22 cellular contexts compared by ENCODE assay signal in genomic region chr4:183831026-183831446, GRCh38.
DNase-seq lines count a peak whose midpoint lies in the region; ATAC-seq, FAIRE-seq and TF ChIP-seq lines count a peak whose summit lies in the region.
"Had no signal": no experiment of that assay in that cellular context is flagged by ENCODE, and none has a peak within 500 bp of the region (broad histone marks: within the 10 kb centered on the region; RNA-seq: fewer than 3 reads in every experiment).

No MANE protein-coding gene starts in this region.

- TF ChIP-seq EP300 in HepG2 (IDR thresholded peaks at IDR 0.05; ENCODE audit: low read depth in 2 of 2, low read length in 2 of 2): no peak
- TF ChIP-seq EP300 in HepG2 (CRISPR knock-in tag; IDR thresholded peaks at IDR 0.05; ENCODE audit: borderline replicate concordance): no peak
- no peak for TF ChIP-seq EP300 in ovary (IDR thresholded peaks at IDR 0.05)
- TF ChIP-seq EP300 in transverse colon (IDR thresholded peaks at IDR 0.05; ENCODE audit: low read depth): no peak

- no peak overlapping the region for H2AFZ ChIP-seq in HepG2 (ENCODE audit: low read length)

- no peaks in the 10 kb centered on the region for H3K36me3 ChIP-seq in liver (ENCODE audit: control insufficient read depth in 4 of 4, insufficient read depth in 3 of 4, low read depth in 1 of 4, low read length in 3 of 4)
- H3K36me3 ChIP-seq in HepG2 (replicated peaks in 1 of 2; ENCODE audit: control insufficient read depth in 1 of 2, insufficient read depth in 2 of 2, low read length in 2 of 2): no peaks in the 10 kb centered on the region
- H3K36me3 ChIP-seq in ovary: no peaks in the 10 kb centered on the region
- no peaks in the 10 kb centered on the region for H3K36me3 ChIP-seq in aorta (ENCODE audit: control insufficient read depth in 1 of 2, insufficient read depth in 2 of 2, low read length in 1 of 2)
- H3K36me3 ChIP-seq in transverse colon: no peaks in the 10 kb centered on the region
- H3K36me3 ChIP-seq: BE2C had no signal

- POLR2A ChIA-PET in HepG2 (lab: Yijun Ruan, JAX): no interaction called here

- H3K4me2 ChIP-seq in HepG2 (ENCODE audit: low read depth, low read length): no peak overlapping the region
- H3K4me2 ChIP-seq: A549 had no signal

- TF ChIP-seq CTCF in liver (IDR thresholded peaks at IDR 0.05; ENCODE audit: low read depth, low read length, missing input control) (no peak), HepG2 (CRISPR knock-in tag; IDR thresholded peaks at IDR 0.05) (no peak), ovary (IDR thresholded peaks at IDR 0.05) (no peak), transverse colon (IDR thresholded peaks at IDR 0.05) (no peak)

- H3K79me2 ChIP-seq in HepG2 (ENCODE audit: insufficient read depth, low read length): no peaks in the 10 kb centered on the region

- BruUV-seq in HepG2 (replicated peaks; lab: Mats Ljungman, UMichigan): no TSS peak

- H3K9me3 ChIP-seq in liver (ENCODE audit: control insufficient read depth in 4 of 4, low read length in 3 of 4) (no peaks in the 10 kb centered on the region), HepG2 (ENCODE audit: low read length) (no peaks in the 10 kb centered on the region), right cardiac atrium (ENCODE audit: control insufficient read depth, low read length) (no peaks in the 10 kb centered on the region), ovary (no peaks in the 10 kb centered on the region), aorta (ENCODE audit: control insufficient read depth, low read length) (no peaks in the 10 kb centered on the region), transverse colon (no peaks in the 10 kb centered on the region)
- H3K9me3 ChIP-seq: A549, BE2C had no signal

- H4K20me1 ChIP-seq in HepG2 (ENCODE audit: insufficient read depth, low read length): no peaks in the 10 kb centered on the region

- CTCF ChIA-PET in HepG2 (lab: Yijun Ruan, JAX; ENCODE audit: low intra/inter-chr PET ratio, low total read pairs): no interaction called here

- intact Hi-C loops in HepG2 (cut with micrococcal nuclease; ENCODE audit: unreplicated experiment) (no loop called here), right cardiac atrium (cut with DNase I) (no loop called here), ovary (cut with DNase I) (loop anchor here in 2 of 4 donors (10.0 kb wide), 2 partner anchors 356 to 424 kb away; no protein-coding TSS in a partner anchor), aorta (cut with DNase I) (no loop called here), transverse colon (cut with DNase I; ENCODE audit: low total_unique reads) (no loop called here)

- H3K4me3 ChIP-seq in liver (ENCODE audit: low read depth in 1 of 3, low read length in 3 of 3): no peak overlapping the region
- H3K4me3 ChIP-seq in HepG2 (replicated peaks in 1 of 3; ENCODE audit: insufficient read depth in 1 of 3, low read depth in 2 of 3, low read length in 3 of 3): no peak overlapping the region
- no peak overlapping the region for H3K4me3 ChIP-seq in right cardiac atrium (ENCODE audit: low read length)
- no peak overlapping the region for H3K4me3 ChIP-seq in ovary
- no peak overlapping the region for H3K4me3 ChIP-seq in aorta (ENCODE audit: low read length in 2 of 2)
- no peak overlapping the region for H3K4me3 ChIP-seq in transverse colon
- H3K4me3 ChIP-seq: A549 had no signal

- peak in 1 of 2 donors; percentile 26 for TF ChIP-seq RAD21 in liver (IDR thresholded peaks at IDR 0.05)
- TF ChIP-seq RAD21 in HepG2 (CRISPR knock-in tag; IDR thresholded peaks at IDR 0.05): no peak

- H3K4me1 ChIP-seq in liver (ENCODE audit: control insufficient read depth in 4 of 4, insufficient read depth in 4 of 4, low read length in 3 of 4): peaks cover 0 to 2% (median under 1%) of the 10 kb centered on the region in 4 donors
- H3K4me1 ChIP-seq in HepG2 (ENCODE audit: insufficient read depth, low read length): 0 out of 2 replicates have a peak, but pooled peaks cover 7% of the 10 kb centered on the region
- peaks cover 8% of the 10 kb centered on the region for H3K4me1 ChIP-seq in right cardiac atrium (ENCODE audit: control insufficient read depth, insufficient read depth, low read length)
- peaks cover 10% of the 10 kb centered on the region for H3K4me1 ChIP-seq in ovary (ENCODE audit: insufficient read depth)
- no peaks in the 10 kb centered on the region for H3K4me1 ChIP-seq in aorta (ENCODE audit: control insufficient read depth in 1 of 2, insufficient read depth in 2 of 2, low read length in 2 of 2)
- peaks cover 0 to 23% (median 9%) of the 10 kb centered on the region in 4 donors for H3K4me1 ChIP-seq in transverse colon
- H3K4me1 ChIP-seq: BE2C had no signal

- 60% methylated on average over 9 of the region's 9 CpGs for WGBS in liver
- whole genome bisulfite sequencing in HepG2 (ENCODE audit: low lambda C conversion rate): 36% methylated on average over 9 of the region's 9 CpGs
- 29% methylated on average over 9 of the region's 9 CpGs for whole genome bisulfite sequencing in right cardiac atrium
- 10 to 17% (median 16%) methylated on average over 9 of the region's 9 CpGs for WGBS in ovary, 3 donors
- 59 to 65% methylated on average over 9 of the region's 9 CpGs for WGBS in aorta, 2 donors
- 36 to 55% methylated on average over 9 of the region's 9 CpGs for WGBS in transverse colon (ENCODE audit: low coverage in 1 of 2), 2 donors

- H3K9ac ChIP-seq in liver (ENCODE audit: low read depth in 1 of 2, low read length in 2 of 2) (no peak overlapping the region), HepG2 (ENCODE audit: insufficient read depth, low read depth, low read length) (no peak overlapping the region)

- TF ChIP-seq POLR2A in HepG2 (IDR thresholded peaks at IDR 0.05; ENCODE audit: insufficient read depth in 1 of 2, low read depth in 2 of 2, low read length in 2 of 2) (no peak), ovary (IDR thresholded peaks at IDR 0.05) (no peak), transverse colon (IDR thresholded peaks at IDR 0.05) (no peak)

- peaks cover 0 to 3% (median 0%) of the 10 kb centered on the region in 4 donors for H3K27me3 ChIP-seq in liver (ENCODE audit: control insufficient read depth in 4 of 4, insufficient read depth in 4 of 4, low read length in 3 of 4)
- peaks cover 1 to 3% of the 10 kb centered on the region in 2 experiments; a peak in 1 of 5 replicates for H3K27me3 ChIP-seq in HepG2 (ENCODE audit: control insufficient read depth in 1 of 2, insufficient read depth in 2 of 2, low read length in 2 of 2)
- H3K27me3 ChIP-seq in right cardiac atrium (ENCODE audit: control insufficient read depth, insufficient read depth): no peaks in the 10 kb centered on the region
- no peaks in the 10 kb centered on the region for H3K27me3 ChIP-seq in ovary
- H3K27me3 ChIP-seq in aorta (ENCODE audit: control insufficient read depth in 1 of 2, insufficient read depth in 2 of 2, low read length in 1 of 2): no peaks in the 10 kb centered on the region
- no peaks in the 10 kb centered on the region for H3K27me3 ChIP-seq in transverse colon
- H3K27me3 ChIP-seq: BE2C had no signal

- no peak for FAIRE-seq in HepG2 (lab: Jason Lieb, UNC)
- FAIRE-seq: A549, D721Med, small intestine had no signal

- DNase-seq in HepG2 (ENCODE audit: low spot score) (no peak), right cardiac atrium (peak in 2 of 3 donors; percentile 48 to 61), ovary (peak in 4 of 5 donors; percentile 27 to 50 (median 36)), aorta (no peak), NOMO-1 treated with dmso at 0.1 percent for 144 hours (lab: John Stamatoyannopoulos, UW; ENCODE audit: unreplicated experiment) (no peak), mucosa of gallbladder (ENCODE audit: low spot score) (no peak), transverse colon (no peak)
- DNase-seq: activated CD4-positive, alpha-beta T cell treated with anti-CD3 and anti-CD28 coated beads for 1 hour; activated naive CD4-positive, alpha-beta T cell treated with anti-CD3 and anti-CD28 coated beads, Interleukin-2, amount 10 ng/mL, durations not matched to agents 7 days and 5 days; activated T-cell treated with anti-CD3 and anti-CD28 coated beads, Interleukin-2, amount 50 U/mL, for 4 hours; BE2C; effector memory CD4-positive, alpha-beta T cell; EL; HCEC 1CT; naive thymus-derived CD8-positive, alpha-beta T cell; NCI-H526; posterior cingulate gyrus; small intestine; stimulated activated CD4-positive, alpha-beta T cell treated with anti-CD3 and anti-CD28 coated beads, Interleukin-4, amount 100 ng/mL, for 24 hours had no signal

- no peak for ATAC-seq in HepG2
- peak; percentile 76 to 90 for ATAC-seq in right cardiac atrium
- peak; percentile 36 for ATAC-seq in aorta (ENCODE audit: low FRiP score)
- ATAC-seq: A549; activated T-cell treated with anti-CD3 and anti-CD28 coated beads, Interleukin-2, amount 50 U/mL, for 4 hours; naive thymus-derived CD8-positive, alpha-beta T cell had no signal

- in situ Hi-C loops in HepG2 (cut with HindIII; ENCODE audit: extremely low pct_ligation_motif_present, low pct_unique_long_range_greater_than_20kb) (no loop called here), transverse colon (cut with MboI; ENCODE audit: low pct_ligation_motif_present in 1 of 4, low pct_unique_long_range_greater_than_20kb in 1 of 4, low sequenced_read_pairs in 3 of 4) (loop anchor here in 3 of 4 donors (5.0 to 10.0 kb wide), 2 partner anchors 331 to 334 kb away; no protein-coding TSS in a partner anchor)

- H3K27ac ChIP-seq in liver (ENCODE audit: low read depth in 1 of 2, low read length in 2 of 2): peak overlapping the region in 1 of 2 donors; percentile 52
- no peak overlapping the region for H3K27ac ChIP-seq in HepG2 (ENCODE audit: extremely low read length, insufficient read depth, low read length)
- H3K27ac ChIP-seq in right cardiac atrium (ENCODE audit: low read length): no peak overlapping the region
- no peak overlapping the region for H3K27ac ChIP-seq in ovary
- no peak overlapping the region for H3K27ac ChIP-seq in aorta (ENCODE audit: low read depth in 1 of 2, low read length in 2 of 2)
- H3K27ac ChIP-seq in transverse colon: peak overlapping the region in 2 of 4 donors; percentile 32 to 43
- H3K27ac ChIP-seq: A549 had no signal

TF ChIP-seq in liver, 16 proteins besides CTCF, POLR2A, EP300 and RAD21:
- TF ChIP-seq ATF3 (IDR thresholded peaks at IDR 0.05): no peak
- TF ChIP-seq RXRA (IDR thresholded peaks at IDR 0.05): no peak
- peak; percentile 93 for TF ChIP-seq NR2F2 (IDR thresholded peaks at IDR 0.05)

Comparison
In these comparisons a context has a peak if more than half of its experiments do, and no peak if none do; other contexts are left out.
1. DNase-seq: peak in right cardiac atrium (2 of 3) and ovary (4 of 5); none in HepG2 (single experiment), aorta (0 of 2), NOMO-1 treated with dmso at 0.1 percent for 144 hours (single experiment), mucosa of gallbladder (single experiment) and transverse colon (single experiment).